Comparison of ENCODE assay signal across 32 cellular contexts in the genomic region with DNA sequence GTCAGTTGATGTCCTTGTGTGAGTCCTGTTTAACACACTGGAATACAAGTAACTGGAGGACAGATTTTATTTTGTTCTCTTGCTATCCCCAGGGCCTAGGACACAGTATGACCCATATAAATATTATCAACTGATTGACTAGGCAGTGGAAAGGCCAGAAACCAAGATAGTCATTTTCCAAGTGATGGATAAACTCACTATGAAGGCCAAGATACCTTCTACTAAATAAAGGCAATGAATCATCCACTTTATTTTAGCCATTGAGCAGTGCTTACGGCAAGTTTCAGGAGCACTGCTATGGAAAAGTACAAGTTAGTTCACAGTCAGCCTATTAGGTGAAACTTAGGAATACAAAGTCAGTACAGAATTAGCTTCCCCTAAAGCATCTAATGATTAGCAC.
"Had no signal": no experiment of that assay in that cellular context is flagged by ENCODE, and none has a peak within 500 bp of the region (broad histone marks: within the 10 kb centered on the region; RNA-seq: fewer than 3 reads in every experiment).

No MANE protein-coding gene starts in this region.

- H3K4me3 Mint-ChIP-seq: activated B cell treated with CpG ODN at 0.5 μM for 24 hours; activated CD4-positive, alpha-beta T cell treated with anti-CD3 and anti-CD28 coated beads, Interleukin-2, amount 10 ng/mL, durations not matched to agents 24 days and 14 days; activated naive CD8-positive, alpha-beta T cell treated with anti-CD3 and anti-CD28 coated beads, Interleukin-2, amount 50 U/mL, for 24 hours; activated T-cell treated with anti-CD3 and anti-CD28 coated beads, Interleukin-2, amount 50 U/mL, for 4 hours; IgD-negative memory B cell; T-cell had no signal

- H3K9me3 Mint-ChIP-seq: activated B cell treated with CpG ODN at 0.5 μM for 24 hours; activated CD4-positive, alpha-beta T cell treated with anti-CD3 and anti-CD28 coated beads, Interleukin-2, amount 10 ng/mL, durations not matched to agents 24 days and 14 days had no signal

- H3K4me1 ChIP-seq: ascending aorta had no signal

- H3K9me3 ChIP-seq: ascending aorta, body of pancreas had no signal

- H3K27me3 ChIP-seq: ascending aorta, body of pancreas had no signal

- H3K27me3 Mint-ChIP-seq: activated B cell treated with CpG ODN at 0.5 μM for 24 hours; activated CD4-positive, alpha-beta T cell treated with anti-CD3 and anti-CD28 coated beads, Interleukin-2, amount 10 ng/mL, durations not matched to agents 24 days and 14 days; activated naive CD8-positive, alpha-beta T cell treated with anti-CD3 and anti-CD28 coated beads, Interleukin-2, amount 50 U/mL, for 24 hours; IgD-negative memory B cell; T-cell had no signal

- H3K36me3 ChIP-seq: ascending aorta had no signal

- H3K4me1 Mint-ChIP-seq: activated B cell treated with CpG ODN at 0.5 μM for 24 hours; activated CD4-positive, alpha-beta T cell treated with anti-CD3 and anti-CD28 coated beads, Interleukin-2, amount 10 ng/mL, durations not matched to agents 24 days and 14 days; activated naive CD8-positive, alpha-beta T cell treated with anti-CD3 and anti-CD28 coated beads, Interleukin-2, amount 50 U/mL, for 24 hours; T-cell had no signal

- H3K4me3 ChIP-seq: ascending aorta, body of pancreas had no signal

- H3K36me3 Mint-ChIP-seq: activated naive CD4-positive, alpha-beta T cell treated with anti-CD3 and anti-CD28 coated beads, Interleukin-2, amount 50 U/mL, for 72 hours; IgD-negative memory B cell; T-cell had no signal

- H3K27ac ChIP-seq: body of pancreas had no signal

- DNase-seq: activated B cell treated with CpG ODN at 0.5 μM for 24 hours; activated CD4-positive, alpha-beta T cell treated with anti-CD3 and anti-CD28 coated beads for 1 hour; activated CD4-positive, alpha-beta T cell treated with anti-CD3 and anti-CD28 coated beads, Interleukin-2, amount 10 ng/mL, durations not matched to agents 24 days and 14 days; activated CD4-positive, alpha-beta T cell treated with anti-CD3 and anti-CD28 coated beads, Interleukin-2, amount 50 U/mL, for 48 hours; activated CD8-positive, alpha-beta memory T cell treated with anti-CD3 and anti-CD28 coated beads for 24 hours; activated effector memory CD4-positive, alpha-beta T cell treated with anti-CD3 and anti-CD28 coated beads, Interleukin-2, amount 50 U/mL, for 16 hours; activated naive CD4-positive, alpha-beta T cell treated with Interleukin-2 at 50 U/mL for 16 hours; activated naive CD8-positive, alpha-beta T cell treated with anti-CD3 and anti-CD28 coated beads, Interleukin-2, amount 50 U/mL, for 24 hours; activated T-cell treated with anti-CD3 and anti-CD28 coated beads, Interleukin-2, amount 50 U/mL, for 4 hours; amniotic stem cell; body of pancreas; KG1; MV-4-11; NCI-H1092 treated with DMSO at 0.1 percent for 48 hours; NCI-H1417 treated with DMSO at 0.1 percent for 48 hours; NCI-H1694; NCI-H2029; NCI-H2107; NCI-H2171 treated with DMSO at 0.1 percent for 48 hours; NCI-H226; NCI-H510A; NCI-H526 treated with DMSO at 0.1 percent for 48 hours; NCI-H82; OCI-M1; SIG-M5; T-cell; T-helper 2 cell; T1000 had no signal

- ATAC-seq: activated naive CD4-positive, alpha-beta T cell treated with anti-CD3 and anti-CD28 coated beads, Interleukin-2, amount 50 U/mL, for 72 hours; activated naive CD8-positive, alpha-beta T cell treated with anti-CD3 and anti-CD28 coated beads, Interleukin-2, amount 50 U/mL, for 24 hours; activated T-cell treated with anti-CD3 and anti-CD28 coated beads, Interleukin-2, amount 50 U/mL, for 4 hours; body of pancreas; Panc1; T-cell had no signal

- H3K27ac Mint-ChIP-seq: activated B cell treated with CpG ODN at 0.5 μM for 24 hours; activated CD4-positive, alpha-beta T cell treated with anti-CD3 and anti-CD28 coated beads, Interleukin-2, amount 10 ng/mL, durations not matched to agents 24 days and 14 days; activated naive CD4-positive, alpha-beta T cell treated with anti-CD3 and anti-CD28 coated beads, Interleukin-2, amount 50 U/mL, for 72 hours; activated naive CD8-positive, alpha-beta T cell treated with anti-CD3 and anti-CD28 coated beads, Interleukin-2, amount 50 U/mL, for 24 hours; IgD-negative memory B cell; T-cell had no signal
